20 cellular contexts compared by ENCODE assay signal in the genomic region with DNA sequence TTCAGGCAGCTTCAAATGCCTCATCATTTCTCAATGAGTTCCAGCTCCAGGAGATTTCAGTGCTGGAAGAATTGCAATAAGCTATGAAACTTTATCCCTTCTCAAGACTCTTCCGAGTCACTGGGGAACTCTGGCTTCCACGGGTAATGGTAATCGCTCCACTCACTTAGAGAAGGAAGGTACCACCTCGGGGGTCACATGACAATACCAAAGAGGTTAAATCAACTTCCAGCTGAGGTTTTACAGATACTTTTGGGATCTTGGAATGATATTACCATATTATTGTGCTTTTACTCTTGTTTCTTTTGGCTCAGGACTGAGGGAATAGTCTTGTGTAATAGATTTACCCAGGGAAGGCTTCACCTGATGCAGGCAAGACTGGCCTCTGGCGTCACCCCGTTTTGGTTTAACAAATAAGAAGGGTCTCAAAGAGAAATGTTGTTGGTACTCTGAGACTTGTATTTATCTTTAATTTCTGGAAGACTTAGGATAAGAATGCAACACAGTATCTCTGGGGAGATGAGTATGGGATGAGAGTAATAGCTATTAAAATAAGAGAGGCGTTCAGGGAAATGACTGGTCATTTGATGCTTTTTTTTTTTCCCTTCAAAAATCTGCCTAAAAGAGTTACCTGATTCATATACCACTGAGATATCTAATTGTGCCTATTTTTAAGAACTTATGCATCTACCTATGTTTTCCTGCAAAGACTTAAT.
DNase-seq lines count a peak whose midpoint lies in the region; ATAC-seq, FAIRE-seq and TF ChIP-seq lines count a peak whose summit lies in the region.
"Had no signal": no experiment of that assay in that cellular context is flagged by ENCODE, and none has a peak within 500 bp of the region (broad histone marks: within the 10 kb centered on the region; RNA-seq: fewer than 3 reads in every experiment).

No MANE protein-coding gene starts in this region.

- DNase-seq in AG10803 (ENCODE audit: low read depth) (peak; percentile 9), HT1080 (ENCODE audit: low read depth) (peak; percentile 43), bronchial epithelial cell (ENCODE audit: low read depth) (peak; percentile 15), mesenchymal stem cell (peak; percentile 25), NAMALWA (ENCODE audit: low spot score) (no peak), UCSD-AML1 (lab: John Stamatoyannopoulos, UW; ENCODE audit: unreplicated experiment) (no peak)
- DNase-seq in activated CD4-positive, alpha-beta T cell treated with anti-CD3 and anti-CD28 coated beads for 48 hours = no peak
- DNase-seq: activated CD4-positive, alpha-beta T cell treated with anti-CD3 and anti-CD28 coated beads, Interleukin-2, amount 10 ng/mL, durations not matched to agents 24 days and 14 days; activated naive CD8-positive, alpha-beta T cell treated with anti-CD3 and anti-CD28 coated beads, Interleukin-2, amount 50 U/mL, for 24 hours; activated T-cell treated with anti-CD3 and anti-CD28 coated beads, Interleukin-2, amount 50 U/mL, for 24 hours; GF-D8; immature natural killer cell; KBM-7; NCI-H146; NCI-H526 treated with DMSO at 0.1 percent for 48 hours; ovary; T-helper 2 cell had no signal

- H3K4ac ChIP-seq in mesenchymal stem cell (ENCODE audit: low read depth in 1 of 2, low read length in 2 of 2) = peak overlapping the region in 1 of 2 experiments; percentile 79

- H2AK5ac ChIP-seq in mesenchymal stem cell (ENCODE audit: low read length, severe bottlenecking) = no peak overlapping the region

- H3K9ac ChIP-seq in mesenchymal stem cell (ENCODE audit: low read length) = peak overlapping the region; percentile 58

- FAIRE-seq in bronchial epithelial cell (lab: Jason Lieb, UNC) = no peak
- FAIRE-seq: frontal cortex had no signal

- peak overlapping the region in 1 of 2 experiments; percentile 42 for H2BK12ac ChIP-seq in mesenchymal stem cell (ENCODE audit: low read length in 2 of 2)

- H3K4me3 ChIP-seq in AG10803 (ENCODE audit: low read length) = no peak overlapping the region
- no peak overlapping the region for H3K4me3 ChIP-seq in bronchial epithelial cell (ENCODE audit: low read depth, low read length)
- H3K4me3 ChIP-seq in mesenchymal stem cell (ENCODE audit: insufficient read depth in 1 of 2, low read depth in 1 of 2, low read length in 2 of 2) = peak overlapping the region in 1 of 2 experiments; percentile 63
- H3K4me3 ChIP-seq: ovary had no signal

- H3K79me1 ChIP-seq in mesenchymal stem cell (replicated peaks; ENCODE audit: low read length, poor library complexity, severe bottlenecking) = no peaks in the 10 kb centered on the region

- no peak for TF ChIP-seq CTCF in AG10803 (conservative IDR thresholded peaks at IDR 0.05; ENCODE audit: low read length)
- TF ChIP-seq CTCF in bronchial epithelial cell (IDR thresholded peaks at IDR 0.05; ENCODE audit: insufficient read depth, low read length, severe bottlenecking) = no peak

- no peak overlapping the region for H3K23ac ChIP-seq in mesenchymal stem cell (ENCODE audit: low read length in 2 of 2)

- no peaks in the 10 kb centered on the region for H3K9me3 ChIP-seq in mesenchymal stem cell (ENCODE audit: control insufficient read depth, low read length)
- H3K9me3 ChIP-seq: ovary had no signal

- peaks cover 3% of the 10 kb centered on the region for H3K4me1 ChIP-seq in mesenchymal stem cell (ENCODE audit: control insufficient read depth, insufficient read depth, low read depth, low read length)

- no peak overlapping the region for H3K27ac ChIP-seq in mesenchymal stem cell (ENCODE audit: low read length, poor library complexity, severe bottlenecking)
- H3K27ac ChIP-seq: C4-2B, ovary had no signal

- H2BK15ac ChIP-seq in mesenchymal stem cell (ENCODE audit: low read depth, poor library complexity, severe bottlenecking) = no peak overlapping the region

- H3K27me3 ChIP-seq in bronchial epithelial cell (ENCODE audit: control insufficient read depth, insufficient read depth, low read length) (no peaks in the 10 kb centered on the region), mesenchymal stem cell (ENCODE audit: control insufficient read depth in 1 of 2, insufficient read depth in 1 of 2, low read length in 2 of 2) (no peaks in the 10 kb centered on the region)
- H3K27me3 ChIP-seq: ovary had no signal

- H3K4me2 ChIP-seq in mesenchymal stem cell (ENCODE audit: low read length, poor library complexity, severe bottlenecking) = no peak overlapping the region

- peak overlapping the region; percentile 43 to 61 for H3K18ac ChIP-seq in mesenchymal stem cell (ENCODE audit: low read depth in 1 of 2, low read length in 2 of 2)

- no peak overlapping the region for H4K91ac ChIP-seq in mesenchymal stem cell (ENCODE audit: low read length)

- no peak overlapping the region for H2BK120ac ChIP-seq in mesenchymal stem cell (ENCODE audit: low read depth, low read length)

- WGBS in mesenchymal stem cell = 82% methylated on average over 6 of the region's 7 CpGs

- H2AFZ ChIP-seq in mesenchymal stem cell (ENCODE audit: low read depth, low read length) = no peak overlapping the region

- H3K14ac ChIP-seq in mesenchymal stem cell (ENCODE audit: low read length in 2 of 2) = no peak overlapping the region

- H4K8ac ChIP-seq in mesenchymal stem cell (ENCODE audit: low read length) = no peak overlapping the region

- H3K36me3 ChIP-seq in bronchial epithelial cell (ENCODE audit: control insufficient read depth, insufficient read depth, low read length) = no peaks in the 10 kb centered on the region
- H3K36me3 ChIP-seq in mesenchymal stem cell (ENCODE audit: control insufficient read depth in 1 of 2, insufficient read depth in 2 of 2, low read depth in 1 of 2, low read length in 2 of 2) = no peaks in the 10 kb centered on the region
- H3K36me3 ChIP-seq: ovary had no signal

- H2BK5ac ChIP-seq in mesenchymal stem cell (ENCODE audit: low read depth, low read length, poor library complexity, severe bottlenecking) = no peak overlapping the region

- ATAC-seq in HG02763 (IDR thresholded peaks at IDR 0.05; ENCODE audit: unreplicated experiment) = no peak
- ATAC-seq: activated naive CD8-positive, alpha-beta T cell treated with anti-CD3 and anti-CD28 coated beads, Interleukin-2, amount 50 U/mL, for 24 hours had no signal

Comparison
In these comparisons a context has a peak if more than half of its experiments do, and no peak if none do; other contexts are left out.
1. DNase-seq: peak in AG10803 (single experiment), HT1080 (single experiment), bronchial epithelial cell (single experiment) and mesenchymal stem cell (single experiment); none in activated CD4-positive, alpha-beta T cell treated with anti-CD3 and anti-CD28 coated beads for 48 hours (single experiment), NAMALWA (single experiment) and UCSD-AML1 (single experiment).